ENCODE assay signal across 16 cellular contexts in genomic region chr21:44271558-44271957, GRCh38. TPM values are rescaled to one million over a fixed set of nuclear protein-coding genes. Genes with fewer than 3 reads are reported as not detected.
DNase-seq lines count a peak whose midpoint lies in the region; ATAC-seq, FAIRE-seq and TF ChIP-seq lines count a peak whose summit lies in the region.
"Had no signal": no experiment of that assay in that cellular context is flagged by ENCODE, and none has a peak within 500 bp of the region (broad histone marks: within the 10 kb centered on the region; RNA-seq: fewer than 3 reads in every experiment).

No MANE protein-coding gene starts in this region.

- no peak overlapping the region for H4K91ac ChIP-seq in trophoblast cell (ENCODE audit: low read depth, low read length)

- H3K79me1 ChIP-seq in trophoblast cell (ENCODE audit: low read length): no peaks in the 10 kb centered on the region

- DNase-seq in GM12878 (ENCODE audit: low read depth, low spot score): no peak
- DNase-seq in HepG2 (ENCODE audit: low spot score): no peak
- no peak for DNase-seq in trophoblast cell
- DNase-seq in breast epithelium (ENCODE audit: low spot score in 2 of 2): no peak
- no peak for DNase-seq in T-helper 1 cell
- DNase-seq in stimulated activated CD4-positive, alpha-beta T cell treated with anti-CD3 and anti-CD28 coated beads, Interleukin-4, amount 100 ng/mL, for 24 hours: no peak
- DNase-seq: 8988T; AML-193; C1 segment of cervical spinal cord; Calu3; CD4-positive, alpha-beta T cell; DMS 273 treated with DMSO at 0.1 percent for 48 hours; H7 had no signal

- TF ChIP-seq EP300 in GM12878 (IDR thresholded peaks at IDR 0.05; ENCODE audit: borderline replicate concordance in 1 of 2, control insufficient read depth in 1 of 2, low read depth in 2 of 2, low read length in 2 of 2): no peak
- no peak for TF ChIP-seq EP300 in HepG2 (IDR thresholded peaks at IDR 0.05; ENCODE audit: low read depth in 2 of 2, low read length in 2 of 2)
- no peak for TF ChIP-seq EP300 in HepG2 (CRISPR knock-in tag; IDR thresholded peaks at IDR 0.05; ENCODE audit: borderline replicate concordance)

- in situ Hi-C loops in GM12878 (cut with MboI) (no loop called here), HepG2 (cut with HindIII; ENCODE audit: extremely low pct_ligation_motif_present, low pct_unique_long_range_greater_than_20kb) (no loop called here)

- H3K4me2 ChIP-seq in BLaER1 (peak overlapping the region; percentile 59), GM12878 (ENCODE audit: control insufficient read depth, insufficient read depth) (no peak overlapping the region), HepG2 (ENCODE audit: low read depth, low read length) (no peak overlapping the region; the same call in 1 of the 2 replicates), trophoblast cell (ENCODE audit: low read length) (no peak overlapping the region)

- no peak overlapping the region for H4K8ac ChIP-seq in trophoblast cell (ENCODE audit: low read depth, low read length)

- no peak overlapping the region for H2BK120ac ChIP-seq in trophoblast cell (ENCODE audit: insufficient read depth, low read length, poor library complexity)

- WGBS in GM12878 (ENCODE audit: insufficient coverage, insufficient replicate concordance, low lambda C conversion rate, missing lambda C conversion rate): 46% methylated on average over 12 of the region's 12 CpGs
- WGBS in HepG2 (ENCODE audit: low lambda C conversion rate): 75% methylated on average over 9 of the region's 12 CpGs
- WGBS in trophoblast cell (ENCODE audit: extremely low coverage, insufficient coverage, insufficient read length): no CpG with 5 or more reads among the region's 12 CpGs

- ATAC-seq in GM12878 (peak; percentile 19; the same call in 1 of the 3 replicates), HepG2 (no peak)

- H3K4me1 ChIP-seq in BLaER1: peaks cover 27% of the 10 kb centered on the region
- H3K4me1 ChIP-seq in GM12878 (ENCODE audit: control insufficient read depth, insufficient read depth, low read length): no peaks in the 10 kb centered on the region
- H3K4me1 ChIP-seq in HepG2 (ENCODE audit: insufficient read depth, low read length): peaks cover 13% of the 10 kb centered on the region
- no peaks in the 10 kb centered on the region for H3K4me1 ChIP-seq in trophoblast cell (ENCODE audit: control insufficient read depth in 1 of 2, insufficient read depth in 2 of 2, low read length in 2 of 2)
- H3K4me1 ChIP-seq in breast epithelium: no peaks in the 10 kb centered on the region

- no peak overlapping the region for H3K4ac ChIP-seq in trophoblast cell (ENCODE audit: low read depth, low read length)

- POLR2A ChIA-PET in GM12878 (lab: Charles Lee): no interaction called here
- POLR2A ChIA-PET in HepG2 (lab: Yijun Ruan, JAX): no interaction called here

- peak overlapping the region; percentile 44 for H3K27ac ChIP-seq in BLaER1
- no peak overlapping the region for H3K27ac ChIP-seq in GM12878 (ENCODE audit: control insufficient read depth, insufficient read depth)
- H3K27ac ChIP-seq in HepG2 (ENCODE audit: extremely low read length, insufficient read depth, low read length): no peak overlapping the region
- no peak overlapping the region for H3K27ac ChIP-seq in trophoblast cell (ENCODE audit: low read depth, low read length)
- no peak overlapping the region for H3K27ac ChIP-seq in breast epithelium

- no peak for TF ChIP-seq RAD21 in GM12878 (IDR thresholded peaks at IDR 0.05; ENCODE audit: insufficient read depth, low read depth, low read length)
- no peak for TF ChIP-seq RAD21 in HepG2 (CRISPR knock-in tag; IDR thresholded peaks at IDR 0.05)

- no peak overlapping the region for H3K18ac ChIP-seq in trophoblast cell (ENCODE audit: low read length)

- CTCF ChIA-PET in GM12878 (lab: Yijun Ruan, JAX): interaction anchor here (1.3 kb wide), 1 partner anchor 26 kb away, joined by 3 read pairs; no protein-coding TSS in a partner anchor
- CTCF ChIA-PET in HepG2 (lab: Yijun Ruan, JAX; ENCODE audit: low intra/inter-chr PET ratio, low total read pairs): no interaction called here

- TF ChIP-seq POLR2A in GM12878 (IDR thresholded peaks at IDR 0.05; ENCODE audit: low read depth, low read length): no peak
- TF ChIP-seq POLR2A in HepG2 (IDR thresholded peaks at IDR 0.05; ENCODE audit: insufficient read depth in 1 of 2, low read depth in 2 of 2, low read length in 2 of 2): no peak
- TF ChIP-seq POLR2A in breast epithelium (IDR thresholded peaks at IDR 0.05): no peak

- no peak for FAIRE-seq in GM12878 (lab: Jason Lieb, UNC)
- FAIRE-seq in HepG2 (lab: Jason Lieb, UNC): no peak

- H3K14ac ChIP-seq in trophoblast cell (ENCODE audit: low read length): no peak overlapping the region

- H3K9ac ChIP-seq in BLaER1 (no peak overlapping the region), GM12878 (ENCODE audit: control insufficient read depth, insufficient read depth, low read length) (no peak overlapping the region), HepG2 (ENCODE audit: insufficient read depth, low read depth, low read length) (no peak overlapping the region), trophoblast cell (ENCODE audit: low read length) (no peak overlapping the region)

- BruUV-seq in GM12878 (replicated peaks; lab: Mats Ljungman, UMichigan) (no TSS peak), HepG2 (replicated peaks; lab: Mats Ljungman, UMichigan) (no TSS peak)

- H2AK5ac ChIP-seq in trophoblast cell (ENCODE audit: low read length): no peak overlapping the region

- H3K23ac ChIP-seq in trophoblast cell (ENCODE audit: low read length): no peak overlapping the region

- H4K12ac ChIP-seq in trophoblast cell (ENCODE audit: low read depth, low read length): no peak overlapping the region

- intact Hi-C loops in GM12878 (cut with micrococcal nuclease; ENCODE audit: unreplicated experiment) (no loop called here), HepG2 (cut with micrococcal nuclease; ENCODE audit: unreplicated experiment) (no loop called here), breast epithelium (cut with DNase I; ENCODE audit: low total_unique reads) (no loop called here)

- H2AFZ ChIP-seq in GM12878 (ENCODE audit: control insufficient read depth, low read depth, low read length) (no peak overlapping the region), HepG2 (ENCODE audit: low read length) (peak overlapping the region; percentile 29), trophoblast cell (ENCODE audit: insufficient read depth, low read length, poor library complexity) (no peak overlapping the region)

- RAD21 ChIA-PET in GM12878 (lab: Charles Lee; ENCODE audit: unreplicated experiment): no interaction called here

- H3K27me3 ChIP-seq in BLaER1: no peaks in the 10 kb centered on the region
- no peaks in the 10 kb centered on the region for H3K27me3 ChIP-seq in GM12878 (replicated peaks in 1 of 2; ENCODE audit: control insufficient read depth in 2 of 2, insufficient read depth in 2 of 2, low read length in 1 of 2)
- H3K27me3 ChIP-seq in HepG2 (ENCODE audit: control insufficient read depth in 1 of 2, insufficient read depth in 2 of 2, low read length in 2 of 2): no peaks in the 10 kb centered on the region
- H3K27me3 ChIP-seq in trophoblast cell (ENCODE audit: insufficient read depth, low read length): no peaks in the 10 kb centered on the region
- H3K27me3 ChIP-seq in breast epithelium: no peaks in the 10 kb centered on the region

- H2BK5ac ChIP-seq in trophoblast cell (ENCODE audit: low read depth, low read length, poor library complexity): no peak overlapping the region

- H3K9me3 ChIP-seq in BLaER1: no peaks in the 10 kb centered on the region
- H3K9me3 ChIP-seq in GM12878 (replicated peaks; ENCODE audit: control insufficient read depth, insufficient read depth, low read length): no peaks in the 10 kb centered on the region
- no peaks in the 10 kb centered on the region for H3K9me3 ChIP-seq in HepG2 (ENCODE audit: low read length)
- H3K9me3 ChIP-seq in trophoblast cell (ENCODE audit: insufficient read depth, low read depth, low read length): no peaks in the 10 kb centered on the region
- H3K9me3 ChIP-seq in breast epithelium: no peaks in the 10 kb centered on the region

- no peaks in the 10 kb centered on the region for H3K36me3 ChIP-seq in BLaER1
- no peaks in the 10 kb centered on the region for H3K36me3 ChIP-seq in GM12878 (ENCODE audit: control insufficient read depth in 2 of 2, insufficient read depth in 2 of 2, low read length in 1 of 2)
- no peaks in the 10 kb centered on the region for H3K36me3 ChIP-seq in HepG2 (replicated peaks in 1 of 2; ENCODE audit: control insufficient read depth in 1 of 2, insufficient read depth in 2 of 2, low read length in 2 of 2)
- H3K36me3 ChIP-seq in trophoblast cell (ENCODE audit: control insufficient read depth in 1 of 2, insufficient read depth in 2 of 2, low read length in 2 of 2): no peaks in the 10 kb centered on the region
- no peaks in the 10 kb centered on the region for H3K36me3 ChIP-seq in breast epithelium

- H4K20me1 ChIP-seq in BLaER1 (no peaks in the 10 kb centered on the region), GM12878 (ENCODE audit: control insufficient read depth, insufficient read depth) (no peaks in the 10 kb centered on the region), HepG2 (ENCODE audit: insufficient read depth, low read length) (no peaks in the 10 kb centered on the region)

- no peaks in the 10 kb centered on the region for H3K79me2 ChIP-seq in GM12878 (ENCODE audit: control insufficient read depth, insufficient read depth, low read length)
- H3K79me2 ChIP-seq in HepG2 (ENCODE audit: insufficient read depth, low read length): no peaks in the 10 kb centered on the region
- H3K79me2 ChIP-seq in trophoblast cell (ENCODE audit: control insufficient read depth, insufficient read depth, low read length, poor library complexity): no peaks in the 10 kb centered on the region

- H3K4me3 ChIP-seq in BLaER1 (no peak overlapping the region), GM12878 (no peak overlapping the region), HepG2 (replicated peaks in 1 of 3; ENCODE audit: insufficient read depth in 1 of 3, low read depth in 2 of 3, low read length in 3 of 3) (no peak overlapping the region; a peak in 1 of 6 replicates), trophoblast cell (ENCODE audit: low read depth, low read length) (no peak overlapping the region), breast epithelium (no peak overlapping the region)

- TF ChIP-seq CTCF in GM12878 (IDR thresholded peaks at IDR 0.05 in 2 of 3, conservative IDR thresholded peaks at IDR 0.05 in 1 of 3; ENCODE audit: control insufficient read depth in 2 of 3, extremely low read depth in 1 of 3, insufficient read depth in 1 of 3, low read depth in 3 of 3, low read length in 3 of 3): no peak
- no peak for TF ChIP-seq CTCF in HepG2 (CRISPR knock-in tag; IDR thresholded peaks at IDR 0.05)
- TF ChIP-seq CTCF in breast epithelium (IDR thresholded peaks at IDR 0.05): no peak

- SMC1A ChIA-PET in GM12878 (lab: Charles Lee; ENCODE audit: uncharacterized antibody, unreplicated experiment): no interaction called here

- H2BK12ac ChIP-seq in trophoblast cell (ENCODE audit: low read length): peak overlapping the region; percentile 38

RNA-seq across cellular contexts. Expression of gene DNMT3L, which starts 9.9 kb away (rescaled TPM):
- total RNA-seq in GM12878 (2013; cell fraction: nucleolus; rRNA removed): not detected in 2 replicates
- total RNA-seq in GM12878 (2014; rRNA removed) (not detected in 2 replicates), GM12878 (2014; rRNA removed; fragmentation: Illumina TruSeq; extraction: Trizol) (not detected in 2 replicates), GM12878 (2021) (not detected in 2 replicates), HepG2 (2016; rRNA removed; fragmentation: Illumina TruSeq; extraction: Trizol) (1.7 TPM in 1 of 2 replicates, not detected in the other), breast epithelium (not detected)
- not detected for polyA plus RNA-seq in GM12878 (2011; ENCODE audit: low read depth)
- polyA plus RNA-seq in GM12878 (2011; rRNA removed) (not detected in 2 replicates), GM12878 (2014; fragmentation: Illumina TruSeq; extraction: Trizol) (not detected in 2 replicates), GM12878 (2014; fragmentation: Nextera tagmentation; extraction: Ambion mirVana) (not detected), GM12878 (2014; rRNA removed) (not detected in 2 replicates), GM12878 (2016; fragmentation: Nextera tagmentation; extraction: Ambion mirVana) (not detected), HepG2 (2011; rRNA removed) (0.75 and 1.4 TPM in 2 replicates)
- polyA plus RNA-seq in GM12878 (2011; cell fraction: cytosol; rRNA removed): not detected in 2 replicates
- not detected in 2 replicates for polyA plus RNA-seq in GM12878 (2011; cell fraction: nucleus; rRNA removed)
- not detected in 2 replicates for polyA plus RNA-seq in GM12878 (2012)
- not detected in 2 replicates for polyA minus RNA-seq in GM12878 (2011; rRNA and poly(A)+ RNA removed)
- not detected in 2 replicates for polyA minus RNA-seq in GM12878 (2011; cell fraction: cytosol; rRNA and poly(A)+ RNA removed)
- polyA minus RNA-seq in GM12878 (2011; cell fraction: nucleus; rRNA and poly(A)+ RNA removed): not detected in 2 replicates
- total RNA-seq in HepG2 (2016; cell fraction: cytosol; rRNA removed; fragmentation: Illumina TruSeq; extraction: Trizol; ENCODE audit: low read depth): 1.1 and 1.6 TPM in 2 replicates
- 1.00 TPM in 1 of 2 replicates, not detected in the other for total RNA-seq in HepG2 (2016; cell fraction: insoluble cytoplasmic fraction; rRNA removed; fragmentation: Illumina TruSeq; extraction: Trizol)
- total RNA-seq in HepG2 (2016; cell fraction: membrane; rRNA removed; fragmentation: Illumina TruSeq; extraction: Trizol): 0.43 and 1.0 TPM in 2 replicates
- not detected in 2 replicates for total RNA-seq in HepG2 (2016; cell fraction: nucleus; rRNA removed; fragmentation: Illumina TruSeq; extraction: Trizol)
- polyA plus RNA-seq in HepG2 (2011; cell fraction: cytosol; rRNA removed): 0.68 and 0.91 TPM in 2 replicates
- 1.1 TPM in 1 of 2 replicates, not detected in the other for polyA plus RNA-seq in HepG2 (2011; cell fraction: nucleus; rRNA removed)
- 1.4 and 2.8 TPM in 2 replicates for polyA plus RNA-seq in HepG2 (2012)
- 0.92 and 3.0 TPM in 2 replicates for polyA plus RNA-seq in HepG2 (2016; cell fraction: cytosol; fragmentation: Illumina TruSeq; extraction: Trizol; ENCODE audit: low read depth)
- 1.4 TPM in 1 of 2 replicates, not detected in the other for polyA plus RNA-seq in HepG2 (2016; cell fraction: insoluble cytoplasmic fraction; fragmentation: Illumina TruSeq; extraction: Trizol; ENCODE audit: low read depth)
- 0.76 and 1.1 TPM in 2 replicates for polyA plus RNA-seq in HepG2 (2016; cell fraction: membrane; fragmentation: Illumina TruSeq; extraction: Trizol; ENCODE audit: low read depth)
- not detected in 2 replicates for polyA plus RNA-seq in HepG2 (2016; cell fraction: nucleus; fragmentation: Illumina TruSeq; extraction: Trizol; ENCODE audit: insufficient read depth, low read depth)
- not detected in 2 replicates for polyA minus RNA-seq in HepG2 (2011; rRNA and poly(A)+ RNA removed; ENCODE audit: low replicate concordance)
- not detected in 2 replicates for polyA minus RNA-seq in HepG2 (2011; cell fraction: cytosol; rRNA and poly(A)+ RNA removed)
- not detected in 2 replicates for polyA minus RNA-seq in HepG2 (2011; cell fraction: nucleus; rRNA and poly(A)+ RNA removed)
- polyA plus RNA-seq in trophoblast cell (2013): 0.42 and 0.48 TPM in 2 replicates
- total RNA-seq: Calu3; CD4-positive, alpha-beta T cell; Daoy had no signal
- polyA plus RNA-seq: IgD-negative memory B cell had no signal

RNA-seq across cellular contexts. Expression of gene AIRE, which starts 14.1 kb away (rescaled TPM):
- 0.81 and 0.83 TPM in 2 replicates for total RNA-seq in GM12878 (2013; cell fraction: nucleolus; rRNA removed)
- not detected in 2 replicates for total RNA-seq in GM12878 (2014; rRNA removed)
- total RNA-seq in GM12878 (2014; rRNA removed; fragmentation: Illumina TruSeq; extraction: Trizol): not detected in 2 replicates
- total RNA-seq in GM12878 (2021): 0.10 TPM in 1 of 2 replicates, not detected in the other
- polyA plus RNA-seq in GM12878 (2011; ENCODE audit: low read depth): not detected
- polyA plus RNA-seq in GM12878 (2011; rRNA removed): 0.03 and 0.05 TPM in 2 replicates
- polyA plus RNA-seq in GM12878 (2011; cell fraction: cytosol; rRNA removed): 0.04 and 0.08 TPM in 2 replicates
- 0.61 and 1.2 TPM in 2 replicates for polyA plus RNA-seq in GM12878 (2011; cell fraction: nucleus; rRNA removed)
- polyA plus RNA-seq in GM12878 (2012): 0.04 TPM in 1 of 2 replicates, not detected in the other
- not detected in 2 replicates for polyA plus RNA-seq in GM12878 (2014; fragmentation: Illumina TruSeq; extraction: Trizol)
- polyA plus RNA-seq in GM12878 (2014; fragmentation: Nextera tagmentation; extraction: Ambion mirVana): not detected
- polyA plus RNA-seq in GM12878 (2014; rRNA removed): not detected in 2 replicates
- not detected for polyA plus RNA-seq in GM12878 (2016; fragmentation: Nextera tagmentation; extraction: Ambion mirVana)
- 0.10 and 0.15 TPM in 2 replicates for polyA minus RNA-seq in GM12878 (2011; rRNA and poly(A)+ RNA removed)
- not detected in 2 replicates for polyA minus RNA-seq in GM12878 (2011; cell fraction: cytosol; rRNA and poly(A)+ RNA removed)
- polyA minus RNA-seq in GM12878 (2011; cell fraction: nucleus; rRNA and poly(A)+ RNA removed): 0.10 and 0.12 TPM in 2 replicates
- total RNA-seq in HepG2 (2016; rRNA removed; fragmentation: Illumina TruSeq; extraction: Trizol): not detected in 2 replicates
- not detected in 2 replicates for total RNA-seq in HepG2 (2016; cell fraction: cytosol; rRNA removed; fragmentation: Illumina TruSeq; extraction: Trizol; ENCODE audit: low read depth)
- not detected in 2 replicates for total RNA-seq in HepG2 (2016; cell fraction: insoluble cytoplasmic fraction; rRNA removed; fragmentation: Illumina TruSeq; extraction: Trizol)
- total RNA-seq in HepG2 (2016; cell fraction: membrane; rRNA removed; fragmentation: Illumina TruSeq; extraction: Trizol): not detected in 2 replicates
- not detected in 2 replicates for total RNA-seq in HepG2 (2016; cell fraction: nucleus; rRNA removed; fragmentation: Illumina TruSeq; extraction: Trizol)
- polyA plus RNA-seq in HepG2 (2011; rRNA removed): not detected in 2 replicates
- polyA plus RNA-seq in HepG2 (2011; cell fraction: cytosol; rRNA removed): not detected in 2 replicates
- polyA plus RNA-seq in HepG2 (2011; cell fraction: nucleus; rRNA removed): not detected in 2 replicates
- polyA plus RNA-seq in HepG2 (2012): not detected in 2 replicates
- not detected in 2 replicates for polyA plus RNA-seq in HepG2 (2016; cell fraction: cytosol; fragmentation: Illumina TruSeq; extraction: Trizol; ENCODE audit: low read depth)
- polyA plus RNA-seq in HepG2 (2016; cell fraction: insoluble cytoplasmic fraction; fragmentation: Illumina TruSeq; extraction: Trizol; ENCODE audit: low read depth): not detected in 2 replicates
- not detected in 2 replicates for polyA plus RNA-seq in HepG2 (2016; cell fraction: membrane; fragmentation: Illumina TruSeq; extraction: Trizol; ENCODE audit: low read depth)
- not detected in 2 replicates for polyA plus RNA-seq in HepG2 (2016; cell fraction: nucleus; fragmentation: Illumina TruSeq; extraction: Trizol; ENCODE audit: insufficient read depth, low read depth)
- 0.07 TPM in 1 of 2 replicates, not detected in the other for polyA minus RNA-seq in HepG2 (2011; rRNA and poly(A)+ RNA removed; ENCODE audit: low replicate concordance)
- polyA minus RNA-seq in HepG2 (2011; cell fraction: cytosol; rRNA and poly(A)+ RNA removed): not detected in 2 replicates
- polyA minus RNA-seq in HepG2 (2011; cell fraction: nucleus; rRNA and poly(A)+ RNA removed): not detected in 2 replicates
- polyA plus RNA-seq in trophoblast cell (2013): 0.18 and 0.21 TPM in 2 replicates
- not detected for total RNA-seq in breast epithelium
- total RNA-seq: Calu3, Daoy had no signal

RNA-seq across cellular contexts. Expression of gene PFKL, which starts 28.3 kb away (rescaled TPM):
- 144 and 180 TPM in 2 replicates for total RNA-seq in GM12878 (2013; cell fraction: nucleolus; rRNA removed)
- 127 and 146 TPM in 2 replicates for total RNA-seq in GM12878 (2014; rRNA removed)
- 52.6 and 56.1 TPM in 2 replicates for total RNA-seq in GM12878 (2014; rRNA removed; fragmentation: Illumina TruSeq; extraction: Trizol)
- total RNA-seq in GM12878 (2021): 192 and 194 TPM in 2 replicates
- 60.4 TPM for polyA plus RNA-seq in GM12878 (2011; ENCODE audit: low read depth)
- polyA plus RNA-seq in GM12878 (2011; rRNA removed): 43.3 and 94.2 TPM in 2 replicates
- 130 and 162 TPM in 2 replicates for polyA plus RNA-seq in GM12878 (2011; cell fraction: cytosol; rRNA removed)
- polyA plus RNA-seq in GM12878 (2011; cell fraction: nucleus; rRNA removed): 550 and 578 TPM in 2 replicates
- 148 and 190 TPM in 2 replicates for polyA plus RNA-seq in GM12878 (2012)
- polyA plus RNA-seq in GM12878 (2014; fragmentation: Illumina TruSeq; extraction: Trizol): 7.8 and 45.7 TPM in 2 replicates
- polyA plus RNA-seq in GM12878 (2014; fragmentation: Nextera tagmentation; extraction: Ambion mirVana): 10 to 100 TPM in 1 of 2 experiments, 1 to 10 TPM in 1; 1.2 to 11.2 TPM
- polyA plus RNA-seq in GM12878 (2014; rRNA removed): 130 and 154 TPM in 2 replicates
- 100 to 1,000 TPM; 184 to 191 TPM for polyA plus RNA-seq in GM12878 (2016; fragmentation: Nextera tagmentation; extraction: Ambion mirVana)
- polyA minus RNA-seq in GM12878 (2011; rRNA and poly(A)+ RNA removed): 76.6 and 156 TPM in 2 replicates
- polyA minus RNA-seq in GM12878 (2011; cell fraction: cytosol; rRNA and poly(A)+ RNA removed): 59.1 and 73.4 TPM in 2 replicates
- 62.3 and 85.3 TPM in 2 replicates for polyA minus RNA-seq in GM12878 (2011; cell fraction: nucleus; rRNA and poly(A)+ RNA removed)
- total RNA-seq in HepG2 (2016; rRNA removed; fragmentation: Illumina TruSeq; extraction: Trizol): 87.6 and 106 TPM in 2 replicates
- total RNA-seq in HepG2 (2016; cell fraction: cytosol; rRNA removed; fragmentation: Illumina TruSeq; extraction: Trizol; ENCODE audit: low read depth): 13.9 and 14.6 TPM in 2 replicates
- total RNA-seq in HepG2 (2016; cell fraction: insoluble cytoplasmic fraction; rRNA removed; fragmentation: Illumina TruSeq; extraction: Trizol): 76.5 and 112 TPM in 2 replicates
- 27.9 TPM in 2 replicates for total RNA-seq in HepG2 (2016; cell fraction: membrane; rRNA removed; fragmentation: Illumina TruSeq; extraction: Trizol)
- total RNA-seq in HepG2 (2016; cell fraction: nucleus; rRNA removed; fragmentation: Illumina TruSeq; extraction: Trizol): 51.1 and 56.0 TPM in 2 replicates
- polyA plus RNA-seq in HepG2 (2011; rRNA removed): 92.8 and 113 TPM in 2 replicates
- 71.8 and 109 TPM in 2 replicates for polyA plus RNA-seq in HepG2 (2011; cell fraction: cytosol; rRNA removed)
- 444 and 640 TPM in 2 replicates for polyA plus RNA-seq in HepG2 (2011; cell fraction: nucleus; rRNA removed)
- polyA plus RNA-seq in HepG2 (2012): 83.1 and 108 TPM in 2 replicates
- 10.0 and 11.5 TPM in 2 replicates for polyA plus RNA-seq in HepG2 (2016; cell fraction: cytosol; fragmentation: Illumina TruSeq; extraction: Trizol; ENCODE audit: low read depth)
- polyA plus RNA-seq in HepG2 (2016; cell fraction: insoluble cytoplasmic fraction; fragmentation: Illumina TruSeq; extraction: Trizol; ENCODE audit: low read depth): 69.5 and 87.4 TPM in 2 replicates
- 16.7 and 19.2 TPM in 2 replicates for polyA plus RNA-seq in HepG2 (2016; cell fraction: membrane; fragmentation: Illumina TruSeq; extraction: Trizol; ENCODE audit: low read depth)
- 107 and 115 TPM in 2 replicates for polyA plus RNA-seq in HepG2 (2016; cell fraction: nucleus; fragmentation: Illumina TruSeq; extraction: Trizol; ENCODE audit: insufficient read depth, low read depth)
- 90.7 and 203 TPM in 2 replicates for polyA minus RNA-seq in HepG2 (2011; rRNA and poly(A)+ RNA removed; ENCODE audit: low replicate concordance)
- polyA minus RNA-seq in HepG2 (2011; cell fraction: cytosol; rRNA and poly(A)+ RNA removed): 72.1 and 83.6 TPM in 2 replicates
- 51.9 and 52.8 TPM in 2 replicates for polyA minus RNA-seq in HepG2 (2011; cell fraction: nucleus; rRNA and poly(A)+ RNA removed)
- 82.7 and 83.7 TPM in 2 replicates for polyA plus RNA-seq in trophoblast cell (2013)
- total RNA-seq in breast epithelium: 100 to 1,000 TPM in 1 of 3 donors, 10 to 100 TPM in 2; 80.9 to 101 (median 97.9) TPM

RNA-seq across cellular contexts. Expression of gene ICOSLG, which starts 30.8 kb away (rescaled TPM):
- total RNA-seq in GM12878 (2013; cell fraction: nucleolus; rRNA removed): 61.3 and 69.5 TPM in 2 replicates
- total RNA-seq in GM12878 (2014; rRNA removed) (5.6 and 6.3 TPM in 2 replicates), GM12878 (2014; rRNA removed; fragmentation: Illumina TruSeq; extraction: Trizol) (3.5 and 3.8 TPM in 2 replicates), GM12878 (2021) (15.1 and 16.4 TPM in 2 replicates), HepG2 (2016; rRNA removed; fragmentation: Illumina TruSeq; extraction: Trizol) (0.45 and 0.51 TPM in 2 replicates), breast epithelium (1 to 10 TPM in 2 of 3 donors, under 1 TPM in 1; 0.80 to 4.2 (median 2.6) TPM)
- 8.4 TPM for polyA plus RNA-seq in GM12878 (2011; ENCODE audit: low read depth)
- polyA plus RNA-seq in GM12878 (2011; rRNA removed) (6.6 and 16.3 TPM in 2 replicates), GM12878 (2014; fragmentation: Illumina TruSeq; extraction: Trizol) (5.1 and 13.9 TPM in 2 replicates), GM12878 (2014; fragmentation: Nextera tagmentation; extraction: Ambion mirVana) (1 to 10 TPM in 1 of 2 experiments, under 1 TPM in 1; 0.84 to 1.5 TPM), GM12878 (2014; rRNA removed) (11.5 and 11.7 TPM in 2 replicates), GM12878 (2016; fragmentation: Nextera tagmentation; extraction: Ambion mirVana) (1 to 10 TPM; 5.3 to 6.2 TPM), HepG2 (2011; rRNA removed) (1.3 and 2.9 TPM in 2 replicates)
- 11.5 and 12.4 TPM in 2 replicates for polyA plus RNA-seq in GM12878 (2011; cell fraction: cytosol; rRNA removed)
- 38.7 and 45.9 TPM in 2 replicates for polyA plus RNA-seq in GM12878 (2011; cell fraction: nucleus; rRNA removed)
- 14.8 and 16.7 TPM in 2 replicates for polyA plus RNA-seq in GM12878 (2012)
- 10.8 and 11.6 TPM in 2 replicates for polyA minus RNA-seq in GM12878 (2011; rRNA and poly(A)+ RNA removed)
- 4.9 and 9.8 TPM in 2 replicates for polyA minus RNA-seq in GM12878 (2011; cell fraction: cytosol; rRNA and poly(A)+ RNA removed)
- 7.0 and 12.5 TPM in 2 replicates for polyA minus RNA-seq in GM12878 (2011; cell fraction: nucleus; rRNA and poly(A)+ RNA removed)
- 0.35 and 0.40 TPM in 2 replicates for total RNA-seq in HepG2 (2016; cell fraction: cytosol; rRNA removed; fragmentation: Illumina TruSeq; extraction: Trizol; ENCODE audit: low read depth)
- 0.56 and 0.64 TPM in 2 replicates for total RNA-seq in HepG2 (2016; cell fraction: insoluble cytoplasmic fraction; rRNA removed; fragmentation: Illumina TruSeq; extraction: Trizol)
- total RNA-seq in HepG2 (2016; cell fraction: membrane; rRNA removed; fragmentation: Illumina TruSeq; extraction: Trizol): 0.68 and 0.72 TPM in 2 replicates
- 1.1 and 1.4 TPM in 2 replicates for total RNA-seq in HepG2 (2016; cell fraction: nucleus; rRNA removed; fragmentation: Illumina TruSeq; extraction: Trizol)
- polyA plus RNA-seq in HepG2 (2011; cell fraction: cytosol; rRNA removed): 0.89 and 1.0 TPM in 2 replicates
- 3.2 and 5.2 TPM in 2 replicates for polyA plus RNA-seq in HepG2 (2011; cell fraction: nucleus; rRNA removed)
- polyA plus RNA-seq in HepG2 (2012): 1.7 and 3.3 TPM in 2 replicates
- 0.43 and 0.44 TPM in 2 replicates for polyA plus RNA-seq in HepG2 (2016; cell fraction: cytosol; fragmentation: Illumina TruSeq; extraction: Trizol; ENCODE audit: low read depth)
- 0.75 and 1.0 TPM in 2 replicates for polyA plus RNA-seq in HepG2 (2016; cell fraction: insoluble cytoplasmic fraction; fragmentation: Illumina TruSeq; extraction: Trizol; ENCODE audit: low read depth)
- 0.55 and 0.57 TPM in 2 replicates for polyA plus RNA-seq in HepG2 (2016; cell fraction: membrane; fragmentation: Illumina TruSeq; extraction: Trizol; ENCODE audit: low read depth)
- 2.5 and 3.0 TPM in 2 replicates for polyA plus RNA-seq in HepG2 (2016; cell fraction: nucleus; fragmentation: Illumina TruSeq; extraction: Trizol; ENCODE audit: insufficient read depth, low read depth)
- polyA minus RNA-seq in HepG2 (2011; rRNA and poly(A)+ RNA removed; ENCODE audit: low replicate concordance): 3.6 and 4.8 TPM in 2 replicates
- 0.79 and 2.8 TPM in 2 replicates for polyA minus RNA-seq in HepG2 (2011; cell fraction: cytosol; rRNA and poly(A)+ RNA removed)
- 1.4 and 2.4 TPM in 2 replicates for polyA minus RNA-seq in HepG2 (2011; cell fraction: nucleus; rRNA and poly(A)+ RNA removed)
- 3.3 and 3.4 TPM in 2 replicates for polyA plus RNA-seq in trophoblast cell (2013)
